8 cellular contexts compared by ENCODE assay signal in the genomic region with DNA sequence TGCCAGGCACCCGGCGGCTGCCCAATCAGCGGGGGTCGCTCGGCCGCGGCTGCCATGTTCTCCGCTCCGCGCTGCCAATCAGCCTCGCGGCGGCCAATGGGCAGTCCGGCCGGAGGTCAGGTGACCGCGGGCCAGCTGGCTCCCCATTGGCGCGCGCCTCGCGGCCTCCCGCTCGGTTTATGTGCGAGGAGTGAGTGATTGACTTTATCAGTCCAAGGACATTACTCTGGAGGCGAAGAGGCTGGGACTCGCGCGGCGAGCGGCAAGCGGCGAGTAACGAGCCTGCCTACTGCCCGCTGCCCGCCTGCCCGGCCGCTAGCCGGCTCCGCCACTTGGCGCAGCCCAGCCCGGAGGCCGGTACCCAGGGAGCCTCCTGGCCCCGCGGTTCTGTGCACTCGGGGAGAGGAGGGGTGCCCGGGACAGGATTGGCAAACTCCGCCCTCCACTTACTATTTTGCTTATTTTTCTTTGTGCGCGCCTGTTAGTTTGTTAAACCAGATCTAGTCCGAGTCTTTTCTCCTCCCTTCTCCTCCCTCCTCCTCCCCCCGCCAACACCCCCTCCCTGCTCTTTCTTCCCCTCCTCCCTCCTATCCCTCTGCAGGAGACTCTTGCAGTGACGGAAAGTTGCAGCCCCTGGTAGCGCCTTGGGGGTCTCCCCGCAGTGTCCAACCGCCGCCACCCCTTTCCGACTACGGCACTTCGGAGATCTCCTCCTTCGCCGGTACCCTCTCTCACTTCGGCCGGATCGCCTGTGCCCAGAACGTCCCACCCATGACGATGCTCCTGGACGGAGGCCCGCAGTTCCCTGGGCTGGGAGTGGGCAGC. TPM values are rescaled to one million over a fixed set of nuclear protein-coding genes. Genes with fewer than 3 reads are reported as not detected.
DNase-seq lines count a peak whose midpoint lies in the region; ATAC-seq and TF ChIP-seq lines count a peak whose summit lies in the region.

TSS of gene ZIC3 (plus strand) at position 207 of the 825 bp plus-strand sequence. CDS start at position 772, 565 bp downstream.

- H3K4me2 ChIP-seq in parathyroid adenoma (ENCODE audit: low read length), result peak within 1 kb of the TSS; percentile 79
- no peak within 1 kb of the TSS for H3K4me2 ChIP-seq in Karpas-422 (ENCODE audit: low read depth, low read length, poor library complexity, severe bottlenecking)

- no peak for TF ChIP-seq CTCF in left ventricle myocardium inferior (IDR thresholded peaks at IDR 0.05; ENCODE audit: borderline replicate concordance)
- no peak for TF ChIP-seq CTCF in parathyroid adenoma (IDR thresholded peaks at IDR 0.05)

- H3K9me3 ChIP-seq in left ventricle myocardium inferior (replicated peaks) (no peaks in the 10 kb centered on the region), parathyroid adenoma (ENCODE audit: control insufficient read depth, low read length) (no peaks in the 10 kb centered on the region), Karpas-422 (ENCODE audit: low read length) (peaks cover 9% of the 10 kb centered on the region; the same call in 1 of the 2 replicates)

- peak; percentile 71 for ATAC-seq in activated T-cell treated with anti-CD3 and anti-CD28 coated beads, Interleukin-2, amount 50 U/mL, for 72 hours (replicated peaks in 1 of 2)
- ATAC-seq in GM21447 (IDR thresholded peaks at IDR 0.05; ENCODE audit: unreplicated experiment), result no peak

- no peak within 1 kb of the TSS for H3K9ac ChIP-seq in parathyroid adenoma
- H3K9ac ChIP-seq in Karpas-422 (ENCODE audit: low read length), result no peak within 1 kb of the TSS

- peaks cover 69% of the 10 kb centered on the region for H3K27me3 Mint-ChIP-seq in T-helper 2 cell treated with Interferon-gamma antibody and Interleukin-4, amounts not matched to agents 5 μg/mL and 100 μg/mL, for 36 hours (ENCODE audit: low read depth)
- H3K27me3 Mint-ChIP-seq in activated T-cell treated with anti-CD3 and anti-CD28 coated beads, Interleukin-2, amount 50 U/mL, for 72 hours (ENCODE audit: low read depth), result peaks cover 82% of the 10 kb centered on the region

- peak within 1 kb of the TSS; percentile 48 for H3K4me3 Mint-ChIP-seq in T-helper 2 cell treated with Interferon-gamma antibody and Interleukin-4, amounts not matched to agents 5 μg/mL and 100 μg/mL, for 36 hours
- peak within 1 kb of the TSS; percentile 81 to 82 for H3K4me3 Mint-ChIP-seq in activated T-cell treated with anti-CD3 and anti-CD28 coated beads, Interleukin-2, amount 50 U/mL, for 72 hours

- H3K4me1 Mint-ChIP-seq in T-helper 2 cell treated with Interferon-gamma antibody and Interleukin-4, amounts not matched to agents 5 μg/mL and 100 μg/mL, for 36 hours (ENCODE audit: low read depth), result no peaks in the 10 kb centered on the region
- peaks cover 20% of the 10 kb centered on the region for H3K4me1 Mint-ChIP-seq in activated T-cell treated with anti-CD3 and anti-CD28 coated beads, Interleukin-2, amount 50 U/mL, for 72 hours (ENCODE audit: low read depth)

- DNase-seq in T-helper 2 cell treated with Interferon-gamma antibody and Interleukin-4, amounts not matched to agents 5 μg/mL and 100 μg/mL, for 36 hours (ENCODE audit: low spot score), result no peak
- DNase-seq in T-helper 2 cell (no peak), left ventricle myocardium inferior (peak; percentile 57), Karpas-422 (no peak), NAMALWA (ENCODE audit: low spot score) (no peak)
- DNase-seq in activated T-cell treated with anti-CD3 and anti-CD28 coated beads, Interleukin-2, amount 50 U/mL, for 72 hours, result peak; percentile 45 to 47

- H3K27me3 ChIP-seq in left ventricle myocardium inferior (ENCODE audit: low read depth) (peaks cover 100% of the 10 kb centered on the region), parathyroid adenoma (ENCODE audit: control insufficient read depth, insufficient read depth, low read length) (peaks cover 11% of the 10 kb centered on the region), Karpas-422 (ENCODE audit: low read length) (no peaks in the 10 kb centered on the region)

- no peaks in the 10 kb centered on the region for H3K9me3 Mint-ChIP-seq in T-helper 2 cell treated with Interferon-gamma antibody and Interleukin-4, amounts not matched to agents 5 μg/mL and 100 μg/mL, for 36 hours
- peaks cover 0 to 2% of the 10 kb centered on the region in 2 donors for H3K9me3 Mint-ChIP-seq in activated T-cell treated with anti-CD3 and anti-CD28 coated beads, Interleukin-2, amount 50 U/mL, for 72 hours

- no peak within 1 kb of the TSS for H3K27ac ChIP-seq in left ventricle myocardium inferior (replicated peaks)
- H3K27ac ChIP-seq in parathyroid adenoma, result no peak within 1 kb of the TSS
- H3K27ac ChIP-seq in Karpas-422 (ENCODE audit: low read length), result no peak within 1 kb of the TSS

- H3K36me3 ChIP-seq in left ventricle myocardium inferior, result no peaks in the 10 kb centered on the region
- no peaks in the 10 kb centered on the region for H3K36me3 ChIP-seq in parathyroid adenoma (ENCODE audit: control insufficient read depth, insufficient read depth, low read length)
- no peaks in the 10 kb centered on the region for H3K36me3 ChIP-seq in Karpas-422 (ENCODE audit: insufficient read depth, low read length)

- peaks cover 23% of the 10 kb centered on the region for H3K4me1 ChIP-seq in left ventricle myocardium inferior
- H3K4me1 ChIP-seq in parathyroid adenoma, result no peaks in the 10 kb centered on the region
- no peaks in the 10 kb centered on the region for H3K4me1 ChIP-seq in Karpas-422 (ENCODE audit: low read length)

- intact Hi-C loops in left ventricle myocardium inferior (cut with micrococcal nuclease), result no loop called here

- no peaks in the 10 kb centered on the region for H3K36me3 Mint-ChIP-seq in T-helper 2 cell treated with Interferon-gamma antibody and Interleukin-4, amounts not matched to agents 5 μg/mL and 100 μg/mL, for 36 hours (ENCODE audit: low read depth)
- peaks cover 1 to 5% of the 10 kb centered on the region in 2 donors for H3K36me3 Mint-ChIP-seq in activated T-cell treated with anti-CD3 and anti-CD28 coated beads, Interleukin-2, amount 50 U/mL, for 72 hours (ENCODE audit: insufficient read depth in 2 of 2)

- no peaks in the 10 kb centered on the region for H3K79me2 ChIP-seq in parathyroid adenoma
- H3K79me2 ChIP-seq in Karpas-422 (ENCODE audit: low read length), result no peaks in the 10 kb centered on the region

- peak within 1 kb of the TSS; percentile 16 for H3K27ac Mint-ChIP-seq in T-helper 2 cell treated with Interferon-gamma antibody and Interleukin-4, amounts not matched to agents 5 μg/mL and 100 μg/mL, for 36 hours
- no peak within 1 kb of the TSS for H3K27ac Mint-ChIP-seq in activated T-cell treated with anti-CD3 and anti-CD28 coated beads, Interleukin-2, amount 50 U/mL, for 72 hours

- H3K4me3 ChIP-seq in left ventricle myocardium inferior (peak within 1 kb of the TSS; percentile 72), parathyroid adenoma (ENCODE audit: low read depth, low read length) (peak within 1 kb of the TSS; percentile 61), Karpas-422 (ENCODE audit: low read length) (no peak within 1 kb of the TSS)

- H4K20me1 ChIP-seq in Karpas-422 (ENCODE audit: insufficient read depth, low read depth, low read length), result no peaks in the 10 kb centered on the region

- H3K9me2 ChIP-seq in Karpas-422 (replicated peaks; ENCODE audit: insufficient read depth, low read length), result no peaks in the 10 kb centered on the region

- H2AFZ ChIP-seq in parathyroid adenoma (peak within 1 kb of the TSS; percentile 53), Karpas-422 (ENCODE audit: low read length) (no peak within 1 kb of the TSS)

RNA-seq across cellular contexts. Expression of gene ZIC3, which starts in this region (rescaled TPM):
- total RNA-seq in activated T-cell treated with anti-CD3 and anti-CD28 coated beads, Interleukin-2, amount 50 U/mL, for 72 hours, result not detected
- not detected for total RNA-seq in left ventricle myocardium inferior
- total RNA-seq in Karpas-422 (2014; rRNA removed; shearing (Covaris generic); ENCODE audit: low replicate concordance), result not detected in 2 replicates

Comparison
In these comparisons a context has a peak if more than half of its experiments do, and no peak if none do; other contexts are left out.
1. Peak in DNase-seq and ATAC-seq in activated T-cell treated with anti-CD3 and anti-CD28 coated beads, Interleukin-2, amount 50 U/mL, for 72 hours; RNA of the gene not detected or under 1 TPM.
2. Peak in DNase-seq and H3K4me3 ChIP-seq in left ventricle myocardium inferior; RNA of the gene not detected or under 1 TPM.